Comparison of ENCODE assay signal across 8 cellular contexts in the genomic region with DNA sequence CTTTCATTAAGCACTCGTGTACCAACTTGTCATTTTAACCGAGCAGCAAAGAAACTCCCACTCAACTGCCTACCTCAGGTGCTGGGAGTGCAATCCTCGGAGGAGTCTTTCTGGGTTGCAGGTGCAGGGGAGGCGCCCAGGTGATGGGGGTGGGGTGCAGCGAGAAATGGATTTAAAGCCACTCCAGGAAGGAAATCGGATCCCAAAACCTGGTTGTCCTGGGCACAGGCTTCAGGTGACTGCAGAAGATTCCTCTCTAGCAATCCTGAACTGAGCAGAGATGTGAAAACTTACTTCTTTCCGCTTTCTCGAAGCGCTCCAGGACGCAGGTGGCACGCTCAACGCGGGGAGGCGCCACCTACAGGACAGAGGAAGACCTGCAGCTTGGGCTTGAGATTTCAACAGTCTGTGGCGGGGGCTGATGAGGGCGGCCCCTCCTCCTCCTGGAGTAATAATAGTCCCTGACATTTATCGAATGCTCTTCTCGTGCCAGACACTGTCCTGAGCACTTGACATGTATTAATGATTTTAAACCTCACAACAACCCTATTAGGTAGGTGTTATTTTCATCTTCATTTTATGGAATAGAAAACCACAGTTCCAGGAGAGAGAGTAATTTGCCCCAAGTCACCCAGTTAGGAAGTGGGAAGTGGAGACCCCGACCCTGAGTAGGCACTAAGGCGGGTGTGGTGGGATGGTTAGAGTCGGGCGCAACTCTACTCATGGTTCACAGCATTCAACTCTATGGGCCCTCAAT. TPM values are rescaled to one million over a fixed set of nuclear protein-coding genes. Genes with fewer than 3 reads are reported as not detected.
DNase-seq lines count a peak whose midpoint lies in the region; ATAC-seq, FAIRE-seq and TF ChIP-seq lines count a peak whose summit lies in the region.

No MANE protein-coding gene starts in this region.

- 17 to 21% methylated on average over 22 of the region's 22 CpGs for WGBS in lung, 2 donors

- H3K9me3 ChIP-seq in lung (ENCODE audit: control insufficient read depth in 2 of 2, insufficient read depth in 1 of 2, low read length in 1 of 2) = peaks cover 0 to 10% of the 10 kb centered on the region in 2 donors

- H3K27me3 Mint-ChIP-seq in HFFc6 (ENCODE audit: insufficient read depth) = peaks cover 34% of the 10 kb centered on the region

- H3K9me3 Mint-ChIP-seq in HFFc6 = no peaks in the 10 kb centered on the region

- FAIRE-seq in D721Med (lab: Jason Lieb, UNC) = no peak

- H3K4me3 Mint-ChIP-seq in HFFc6 = no peak overlapping the region

- no peaks in the 10 kb centered on the region for H3K36me3 Mint-ChIP-seq in HFFc6 (ENCODE audit: low read depth)

- H3K4me1 ChIP-seq in lung (ENCODE audit: control insufficient read depth in 2 of 2, insufficient read depth in 2 of 2, low read length in 2 of 2) = peaks cover 0 to 2% of the 10 kb centered on the region in 2 donors

- H3K4me3 ChIP-seq in lung = no peak overlapping the region

- no peak overlapping the region for H3K27ac Mint-ChIP-seq in HFFc6

- TF ChIP-seq CTCF in D721Med (IDR thresholded peaks at IDR 0.05; ENCODE audit: insufficient read depth, missing control alignments) (peak; percentile 93), HFFc6 (IDR thresholded peaks at IDR 0.05) (peak; percentile 96), lung (IDR thresholded peaks at IDR 0.05; ENCODE audit: control extremely low read depth, extremely low read depth) (peak; percentile 81)

- peaks cover 3% of the 10 kb centered on the region for H3K27me3 ChIP-seq in lung (ENCODE audit: control insufficient read depth, insufficient read depth)

- no peak overlapping the region for H3K27ac ChIP-seq in lung (ENCODE audit: low read depth in 1 of 2, low read length in 1 of 2)

- DNase-seq in D721Med (ENCODE audit: insufficient read length, low spot score) (no peak), HFFc6 (peak; percentile 19), NCI-H226 (peak; percentile 38), dermis blood vessel endothelial cell (peak; percentile 79), lung (ENCODE audit: low spot score) (peak; percentile 61), HuH-7.5 (ENCODE audit: low spot score) (no peak)
- DNase-seq in activated CD4-positive, alpha-beta T cell treated with anti-CD3 and anti-CD28 coated beads for 4 hours = peak; percentile 76 to 80
- peak; percentile 45 for DNase-seq in stimulated activated CD8-positive, alpha-beta memory T cell treated with anti-CD3 and anti-CD28 coated beads, Interleukin-15, amount 100 ng/mL, for 1 hour (ENCODE audit: low read depth)

- ATAC-seq in lung (ENCODE audit: insufficient read depth, low FRiP score) = peak; percentile 72

- H3K36me3 ChIP-seq in lung (ENCODE audit: control insufficient read depth in 2 of 2, insufficient read depth in 2 of 2, low read length in 2 of 2) = no peaks in the 10 kb centered on the region

- no peaks in the 10 kb centered on the region for H3K4me1 Mint-ChIP-seq in HFFc6 (ENCODE audit: low read depth)

RNA-seq across cellular contexts. Expression of gene SKAP1, which starts 27.2 kb away (rescaled TPM):
- not detected for total RNA-seq in HFFc6 (2021; fragmentation: NEBNext Ultra II Directional; extraction: Animal tissue kit (Norgen Biotek cat#: 25700))
- total RNA-seq in dermis blood vessel endothelial cell (0.17 TPM in 1 of 2 replicates, not detected in the other), lung (1 to 10 TPM; 1.4 to 3.3 TPM)
- polyA plus RNA-seq in lung = 1 to 10 TPM; 1.8 to 4.9 TPM

Comparison
In these comparisons a context has a peak if more than half of its experiments do, and no peak if none do; other contexts are left out.
1. DNase-seq: peak in HFFc6 (single experiment), NCI-H226 (single experiment), activated CD4-positive, alpha-beta T cell treated with anti-CD3 and anti-CD28 coated beads for 4 hours (2 of 2), dermis blood vessel endothelial cell (single experiment), lung (single experiment) and stimulated activated CD8-positive, alpha-beta memory T cell treated with anti-CD3 and anti-CD28 coated beads, Interleukin-15, amount 100 ng/mL, for 1 hour (single experiment); none in D721Med (single experiment) and HuH-7.5 (single experiment).
2. Peak in every context shown above with its lines, with median percentiles within 50 percentile points of each other: CTCF ChIP-seq.